Comparison of ENCODE assay signal across 6 cellular contexts in genomic region chr15:43271908-43272307, GRCh38. TPM values are rescaled to one million over a fixed set of nuclear protein-coding genes. Genes with fewer than 3 reads are reported as not detected.
"Had no signal": no experiment of that assay in that cellular context is flagged by ENCODE, and none has a peak within 500 bp of the region (broad histone marks: within the 10 kb centered on the region; RNA-seq: fewer than 3 reads in every experiment).

No MANE protein-coding gene starts in this region.

RNA-seq across cellular contexts. Expression of gene TGM5, which starts 5.2 kb away (rescaled TPM):
- total RNA-seq: HT-29, IMR-90 had no signal
- polyA plus RNA-seq: IgD-negative memory B cell, IMR-90 had no signal

RNA-seq across cellular contexts. Expression of gene TGM7, which starts 30.1 kb away (rescaled TPM):
- total RNA-seq: HepG2, HT-29, HT1080, IMR-90, K562 had no signal
- polyA plus RNA-seq: HepG2, IgD-negative memory B cell, IMR-90, K562 had no signal

RNA-seq across cellular contexts. Expression of gene EPB42, which starts 51.1 kb away (rescaled TPM):
- total RNA-seq: HepG2, HT-29, HT1080, IMR-90 had no signal
- polyA plus RNA-seq: HepG2, IgD-negative memory B cell, IMR-90 had no signal
